31 cellular contexts compared by ENCODE assay signal in the genomic region with DNA sequence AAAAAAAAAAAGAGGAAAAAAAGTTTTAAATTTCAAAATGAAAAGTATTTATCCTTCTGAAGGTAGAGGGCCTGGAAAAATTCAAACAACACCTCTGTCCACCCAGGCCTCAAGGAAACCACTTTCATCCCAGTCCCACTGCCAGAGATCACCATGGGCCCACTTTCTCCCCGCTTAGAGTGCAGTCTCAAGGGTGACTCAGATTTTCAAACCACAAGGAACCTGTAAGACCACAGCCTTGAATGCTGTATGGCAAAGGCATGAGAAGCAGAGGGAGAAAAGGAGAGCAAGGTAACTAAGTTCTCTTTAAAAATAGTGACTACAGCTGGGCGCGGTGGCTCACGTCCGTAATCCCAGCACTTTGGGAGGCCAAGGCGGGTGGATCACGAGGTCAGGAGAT.
DNase-seq lines count a peak whose midpoint lies in the region; ATAC-seq and TF ChIP-seq lines count a peak whose summit lies in the region.
"Had no signal": no experiment of that assay in that cellular context is flagged by ENCODE, and none has a peak within 500 bp of the region (broad histone marks: within the 10 kb centered on the region; RNA-seq: fewer than 3 reads in every experiment).

No MANE protein-coding gene starts in this region.

- CTCF ChIA-PET in HEK293T (lab: Yijun Ruan, JAX): no interaction called here

- POLR2A ChIA-PET in HEK293T (lab: Yijun Ruan, JAX): no interaction called here

- DNase-seq in Daoy (ENCODE audit: low read depth) (peak; percentile 61), M059J (ENCODE audit: low read depth) (peak; percentile 91), astrocyte of the hippocampus (ENCODE audit: low read depth, low spot score) (peak; percentile 84), iris pigment epithelial cell (ENCODE audit: low read depth) (peak; percentile 73), NCI-H1105 treated with DMSO at 0.1 percent for 48 hours (lab: John Stamatoyannopoulos, UW) (no peak), AML-193 (lab: John Stamatoyannopoulos, UW) (no peak), HEK293T (ENCODE audit: extremely low spot score) (no peak)
- DNase-seq: activated CD4-positive, alpha-beta memory T cell treated with anti-CD3 and anti-CD28 coated beads, Interleukin-2, amount 10 ng/mL, durations not matched to agents 7 days and 5 days; activated CD8-positive, alpha-beta memory T cell treated with anti-CD3 and anti-CD28 coated beads, Interleukin-2, amount 50 U/mL, for 48 hours; activated naive CD4-positive, alpha-beta T cell treated with anti-CD3 and anti-CD28 coated beads, Interleukin-2, amount 50 U/mL, for 16 hours; amniotic stem cell; BE2C; CD8-positive, alpha-beta memory T cell; effector CD8-positive, alpha-beta T cell; GDM1; HFFc6; KBM-7; kidney; MM.1S; naive thymus-derived CD8-positive, alpha-beta T cell; NCI-H2029 treated with DMSO at 0.1 percent for 48 hours; NCI-H526; NK-92 treated with Interleukin-12 subunit alpha and Interleukin-12 subunit beta, amount 100 ng/mL, for 24 hours; occipital lobe; psoas muscle; Right ventricle myocardium superior; stimulated activated CD4-positive, alpha-beta T cell treated with anti-CD3 and anti-CD28 coated beads, Interleukin-4, amount 100 ng/mL, for 24 hours; T-helper 17 cell; thyroid gland had no signal

- no peak for ATAC-seq in HG03135 (IDR thresholded peaks at IDR 0.05; ENCODE audit: unreplicated experiment)
- ATAC-seq: naive thymus-derived CD8-positive, alpha-beta T cell; psoas muscle; SK-N-SH treated with all-trans-retinoic acid at 6 μM for 48 hours; T-helper 17 cell had no signal

TF ChIP-seq in HEK293T, 16 proteins besides CTCF, POLR2A, EP300 and RAD21:
- TF ChIP-seq LEF1 (IDR thresholded peaks at IDR 0.05; ENCODE audit: borderline replicate concordance) (no peak), FOXK2 (IDR thresholded peaks at IDR 0.05) (no peak), CTBP1 (IDR thresholded peaks at IDR 0.05; ENCODE audit: borderline replicate concordance) (no peak), ARNT (IDR thresholded peaks at IDR 0.05) (no peak), FOXA1 (IDR thresholded peaks at IDR 0.05) (no peak), FOXM1 (IDR thresholded peaks at IDR 0.05; ENCODE audit: borderline replicate concordance) (no peak), SP1 (IDR thresholded peaks at IDR 0.05) (no peak), HDGF (IDR thresholded peaks at IDR 0.05; ENCODE audit: borderline replicate concordance) (no peak), TARDBP (IDR thresholded peaks at IDR 0.05) (no peak), SUZ12 (IDR thresholded peaks at IDR 0.05) (no peak), BHLHE40 (IDR thresholded peaks at IDR 0.05; ENCODE audit: borderline replicate concordance) (no peak), ELF4 (IDR thresholded peaks at IDR 0.05) (no peak), NFRKB (IDR thresholded peaks at IDR 0.05) (no peak), ZNF384 (IDR thresholded peaks at IDR 0.05) (no peak), L3MBTL2 (conservative IDR thresholded peaks at IDR 0.05) (no peak), PKNOX1 (IDR thresholded peaks at IDR 0.05) (no peak)

Comparison
In these comparisons a context has a peak if more than half of its experiments do, and no peak if none do; other contexts are left out.
1. DNase-seq: peak in Daoy (single experiment), M059J (single experiment), astrocyte of the hippocampus (single experiment) and iris pigment epithelial cell (single experiment); none in NCI-H1105 treated with DMSO at 0.1 percent for 48 hours (single experiment), AML-193 (0 of 2) and HEK293T (single experiment).